In the genomic region with DNA sequence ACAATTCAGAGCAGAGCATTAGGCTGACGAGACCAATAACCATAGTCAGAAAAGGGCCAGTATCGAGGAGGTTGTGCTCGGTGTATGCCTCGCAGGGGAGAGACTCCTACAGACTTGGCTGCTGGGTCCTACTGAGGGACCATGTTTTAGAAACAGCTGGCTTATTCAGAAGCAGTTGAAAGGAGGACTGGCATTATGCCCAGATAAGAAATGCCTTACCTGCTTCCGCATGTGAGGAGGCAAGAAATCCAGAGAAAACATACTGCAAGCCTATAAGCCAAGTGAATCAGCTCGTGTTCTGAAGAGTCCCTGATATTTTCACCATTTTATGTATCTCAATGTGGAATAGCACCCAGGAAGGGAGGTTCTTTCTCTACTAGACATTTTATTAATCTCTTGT, we compare ENCODE assay signal across 9 cellular contexts.
"Had no signal": no experiment of that assay in that cellular context is flagged by ENCODE, and none has a peak within 500 bp of the region (broad histone marks: within the 10 kb centered on the region; RNA-seq: fewer than 3 reads in every experiment).

No MANE protein-coding gene starts in this region.

- H3K4me3 ChIP-seq: ovary, testis had no signal

- DNase-seq: activated CD4-positive, alpha-beta T cell treated with anti-CD3 and anti-CD28 coated beads, Interleukin-2, amount 50 U/mL, for 4 hours; activated effector memory CD4-positive, alpha-beta T cell treated with Interleukin-2 at 50 U/mL for 16 hours; activated T-cell treated with anti-CD3 and anti-CD28 coated beads, Interleukin-2, amount 50 U/mL, for 24 hours; amniotic stem cell; effector memory CD4-positive, alpha-beta T cell; ovary; stimulated activated CD4-positive, alpha-beta T cell treated with anti-CD3 and anti-CD28 coated beads, Interleukin-4, amount 100 ng/mL, for 1 hour; stimulated activated CD8-positive, alpha-beta memory T cell treated with anti-CD3 and anti-CD28 coated beads, Interleukin-4, amount 100 ng/mL, for 48 hours; testis had no signal

- H3K4me1 ChIP-seq: testis had no signal

- H3K9me3 ChIP-seq: ovary, testis had no signal

- H3K27ac ChIP-seq: ovary, testis had no signal

- H3K27me3 ChIP-seq: ovary, testis had no signal

- H3K36me3 ChIP-seq: ovary had no signal
